ENCODE assay signal across 19 cellular contexts in genomic region chr1:89727517-89728312, GRCh38.
DNase-seq lines count a peak whose midpoint lies in the region; ATAC-seq lines count a peak whose summit lies in the region.
"Had no signal": no experiment of that assay in that cellular context is flagged by ENCODE, and none has a peak within 500 bp of the region (broad histone marks: within the 10 kb centered on the region; RNA-seq: fewer than 3 reads in every experiment).

No MANE protein-coding gene starts in this region.

- CTCF ChIA-PET in activated CD4-positive, alpha-beta T cell treated with anti-CD3 and anti-CD28 coated beads for 36 hours (lab: Charles Lee) = interaction anchor here (0.6 to 4.6 kb wide), 9 partner anchors 10 to 178 kb away, joined by 3 to 32 read pairs (median 3); no protein-coding TSS in a partner anchor

- H3K9me3 Mint-ChIP-seq in activated CD4-positive, alpha-beta T cell treated with anti-CD3 and anti-CD28 coated beads for 36 hours (ENCODE audit: low read depth) = peaks cover 7% of the 10 kb centered on the region
- H3K9me3 Mint-ChIP-seq in activated T-helper 2 cell treated with anti-CD3 and anti-CD28 coated beads, Interferon-gamma antibody, Interleukin-2, Interleukin-4, amounts not matched to agents 10 μg/mL and 5 μg/mL and 100 μg/mL, durations not matched to agents 14 hours and 24 hours and 36 hours = peaks cover 4% of the 10 kb centered on the region
- no peaks in the 10 kb centered on the region for H3K9me3 Mint-ChIP-seq in naive thymus-derived CD8-positive, alpha-beta T cell

- H3K36me3 Mint-ChIP-seq in activated CD4-positive, alpha-beta T cell treated with anti-CD3 and anti-CD28 coated beads for 36 hours (ENCODE audit: low read depth) = peaks cover 55% of the 10 kb centered on the region
- H3K36me3 Mint-ChIP-seq in activated T-helper 2 cell treated with anti-CD3 and anti-CD28 coated beads, Interferon-gamma antibody, Interleukin-2, Interleukin-4, amounts not matched to agents 10 μg/mL and 5 μg/mL and 100 μg/mL, durations not matched to agents 14 hours and 24 hours and 36 hours (ENCODE audit: low read depth) = peaks cover 51% of the 10 kb centered on the region
- peaks cover 0 to 9% (median 3%) of the 10 kb centered on the region in 3 donors for H3K36me3 Mint-ChIP-seq in naive thymus-derived CD8-positive, alpha-beta T cell

- DNase-seq in activated CD4-positive, alpha-beta T cell treated with anti-CD3 and anti-CD28 coated beads for 36 hours = no peak
- no peak for DNase-seq in activated CD4-positive, alpha-beta T cell treated with anti-CD3 and anti-CD28 coated beads, Interleukin-2, amount 50 U/mL, for 48 hours
- DNase-seq in activated T-helper 2 cell treated with anti-CD3 and anti-CD28 coated beads, Interferon-gamma antibody, Interleukin-2, Interleukin-4, amounts not matched to agents 10 μg/mL and 5 μg/mL and 100 μg/mL, durations not matched to agents 14 hours and 24 hours and 36 hours (ENCODE audit: low spot score) = no peak
- no peak for DNase-seq in naive thymus-derived CD8-positive, alpha-beta T cell
- no peak for DNase-seq in stimulated activated CD4-positive, alpha-beta T cell treated with anti-CD3 and anti-CD28 coated beads, Interleukin-2, amount 100 ng/mL, for 48 hours
- DNase-seq in NCI-H774 (lab: John Stamatoyannopoulos, UW) (no peak), SHP77 treated with DMSO at 0.1 percent for 48 hours (lab: John Stamatoyannopoulos, UW) (no peak)
- DNase-seq: caudate nucleus; DMS79 treated with DMSO at 0.1 percent for 48 hours; effector memory CD4-positive, alpha-beta T cell; KBM-7; NCI-H2029 treated with DMSO at 0.1 percent for 48 hours; NCI-H446 treated with DMSO at 0.1 percent for 48 hours; ovary; small intestine; transverse colon had no signal

- H3K27ac Mint-ChIP-seq in activated CD4-positive, alpha-beta T cell treated with anti-CD3 and anti-CD28 coated beads for 36 hours = peak overlapping the region; percentile 80
- H3K27ac Mint-ChIP-seq in activated T-helper 2 cell treated with anti-CD3 and anti-CD28 coated beads, Interferon-gamma antibody, Interleukin-2, Interleukin-4, amounts not matched to agents 10 μg/mL and 5 μg/mL and 100 μg/mL, durations not matched to agents 14 hours and 24 hours and 36 hours = peak overlapping the region; percentile 100
- peak overlapping the region in 6 of 10 donors; percentile 12 to 85 (median 65) for H3K27ac Mint-ChIP-seq in naive thymus-derived CD8-positive, alpha-beta T cell

- H3K27me3 Mint-ChIP-seq in activated CD4-positive, alpha-beta T cell treated with anti-CD3 and anti-CD28 coated beads for 36 hours = no peaks in the 10 kb centered on the region
- no peaks in the 10 kb centered on the region for H3K27me3 Mint-ChIP-seq in activated T-helper 2 cell treated with anti-CD3 and anti-CD28 coated beads, Interferon-gamma antibody, Interleukin-2, Interleukin-4, amounts not matched to agents 10 μg/mL and 5 μg/mL and 100 μg/mL, durations not matched to agents 14 hours and 24 hours and 36 hours (ENCODE audit: low read depth)
- H3K27me3 Mint-ChIP-seq in naive thymus-derived CD8-positive, alpha-beta T cell = no peaks in the 10 kb centered on the region

- H3K4me3 Mint-ChIP-seq in activated CD4-positive, alpha-beta T cell treated with anti-CD3 and anti-CD28 coated beads for 36 hours = no peak overlapping the region
- no peak overlapping the region for H3K4me3 Mint-ChIP-seq in activated T-helper 2 cell treated with anti-CD3 and anti-CD28 coated beads, Interferon-gamma antibody, Interleukin-2, Interleukin-4, amounts not matched to agents 10 μg/mL and 5 μg/mL and 100 μg/mL, durations not matched to agents 14 hours and 24 hours and 36 hours (ENCODE audit: low read depth)
- no peak overlapping the region for H3K4me3 Mint-ChIP-seq in naive thymus-derived CD8-positive, alpha-beta T cell

- peaks cover 0 to 36% (median 12%) of the 10 kb centered on the region in 11 experiments; a peak in 10 of 22 replicates for H3K36me3 ChIP-seq in BLaER1 treated with 17β-estradiol and CSF1 and Interleukin-3, amounts not matched to agents 10 nM and 100 nM
- H3K36me3 ChIP-seq: ovary, transverse colon had no signal

- no peak overlapping the region for H3K9ac ChIP-seq in BLaER1 treated with 17β-estradiol and CSF1 and Interleukin-3, amounts not matched to agents 10 nM and 100 nM

- H3K9me3 ChIP-seq in BLaER1 treated with 17β-estradiol and CSF1 and Interleukin-3, amounts not matched to agents 10 nM and 100 nM (replicated peaks in 1 of 11) = peaks cover 0 to 24% (median 0%) of the 10 kb centered on the region in 11 experiments; a peak in 10 of 22 replicates
- H3K9me3 ChIP-seq: ovary, transverse colon had no signal

- 0 out of 20 replicates have a peak overlapping the region, but pooled peaks of 1 of the 10 experiments have one; percentile 16 for H3K4me3 ChIP-seq in BLaER1 treated with 17β-estradiol and CSF1 and Interleukin-3, amounts not matched to agents 10 nM and 100 nM
- H3K4me3 ChIP-seq: ovary, transverse colon had no signal

- no peak for ATAC-seq in activated CD4-positive, alpha-beta T cell treated with anti-CD3 and anti-CD28 coated beads for 36 hours
- ATAC-seq in naive thymus-derived CD8-positive, alpha-beta T cell = no peak

- peak overlapping the region; percentile 47 to 91 (median 73) for H3K4me2 ChIP-seq in BLaER1 treated with 17β-estradiol and CSF1 and Interleukin-3, amounts not matched to agents 10 nM and 100 nM

- peak overlapping the region in 9 of 11 experiments; percentile 8 to 94 (median 91); a peak in 15 of 22 replicates for H3K27ac ChIP-seq in BLaER1 treated with 17β-estradiol and CSF1 and Interleukin-3, amounts not matched to agents 10 nM and 100 nM
- H3K27ac ChIP-seq: C4-2B, HL-60, ovary, transverse colon had no signal

- no peaks in the 10 kb centered on the region for H4K20me1 ChIP-seq in BLaER1 treated with 17β-estradiol and CSF1 and Interleukin-3, amounts not matched to agents 10 nM and 100 nM

- POLR2A ChIA-PET in activated CD4-positive, alpha-beta T cell treated with anti-CD3 and anti-CD28 coated beads for 36 hours (lab: Charles Lee) = interaction anchor here (0.7 to 0.9 kb wide), 3 partner anchors 11 to 92 kb away, joined by 3 to 4 read pairs (median 3); no protein-coding TSS in a partner anchor
- POLR2A ChIA-PET in naive thymus-derived CD8-positive, alpha-beta T cell (lab: Charles Lee) = interaction anchor here (0.8 to 1.6 kb wide), 4 partner anchors 10 to 33 kb away, joined by 3 to 5 read pairs (median 4); no protein-coding TSS in a partner anchor

- H3K4me1 ChIP-seq in BLaER1 treated with 17β-estradiol and CSF1 and Interleukin-3, amounts not matched to agents 10 nM and 100 nM = peaks cover 44 to 89% (median 67%) of the 10 kb centered on the region in 10 experiments

- no peaks in the 10 kb centered on the region for H3K27me3 ChIP-seq in BLaER1 treated with 17β-estradiol and CSF1 and Interleukin-3, amounts not matched to agents 10 nM and 100 nM
- H3K27me3 ChIP-seq: ovary, transverse colon had no signal

- peaks cover 88% of the 10 kb centered on the region for H3K4me1 Mint-ChIP-seq in activated CD4-positive, alpha-beta T cell treated with anti-CD3 and anti-CD28 coated beads for 36 hours
- peaks cover 86% of the 10 kb centered on the region for H3K4me1 Mint-ChIP-seq in activated T-helper 2 cell treated with anti-CD3 and anti-CD28 coated beads, Interferon-gamma antibody, Interleukin-2, Interleukin-4, amounts not matched to agents 10 μg/mL and 5 μg/mL and 100 μg/mL, durations not matched to agents 14 hours and 24 hours and 36 hours (ENCODE audit: low read depth)
- H3K4me1 Mint-ChIP-seq in naive thymus-derived CD8-positive, alpha-beta T cell = peaks cover 29 to 64% (median 54%) of the 10 kb centered on the region in 4 donors

- intact Hi-C loops in activated CD4-positive, alpha-beta T cell treated with anti-CD3 and anti-CD28 coated beads for 36 hours (cut with DNase I, micrococcal nuclease) = loop anchor here in 1 of 2 experiments (10.0 kb wide), 1 partner anchor 443 kb away; no protein-coding TSS in a partner anchor
- intact Hi-C loops in activated T-helper 2 cell treated with anti-CD3 and anti-CD28 coated beads, Interferon-gamma antibody, Interleukin-2, Interleukin-4, amounts not matched to agents 10 μg/mL and 5 μg/mL and 100 μg/mL, durations not matched to agents 14 hours and 24 hours and 36 hours (cut with micrococcal nuclease) = loop anchor here (10.0 kb wide), 1 partner anchor 453 kb away; the partner anchor contains the start of gene GBP5
